9 cellular contexts compared by ENCODE assay signal in genomic region chr4:82044141-82044993, GRCh38.
DNase-seq lines count a peak whose midpoint lies in the region; ATAC-seq and TF ChIP-seq lines count a peak whose summit lies in the region.
"Had no signal": no experiment of that assay in that cellular context is flagged by ENCODE, and none has a peak within 500 bp of the region (broad histone marks: within the 10 kb centered on the region; RNA-seq: fewer than 3 reads in every experiment).

No MANE protein-coding gene starts in this region.

- DNase-seq in BE2C: peak; percentile 53
- DNase-seq in HL-60 (ENCODE audit: low read depth in 1 of 2, low spot score in 1 of 2): peak; percentile 3 to 25
- peak; percentile 2 for DNase-seq in RPMI7951 (ENCODE audit: low read depth)
- DNase-seq in dermis blood vessel endothelial cell: peak; percentile 1
- peak; percentile 42 to 67 (median 48) for DNase-seq in right lobe of liver
- peak; percentile 9 for DNase-seq in stromal cell of bone marrow (ENCODE audit: low read depth)
- no peak for DNase-seq in effector CD8-positive, alpha-beta T cell (lab: John Stamatoyannopoulos, UW)

- no peak for TF ChIP-seq POLR2A in right lobe of liver (IDR thresholded peaks at IDR 0.05)

- intact Hi-C loops in right lobe of liver (cut with DNase I): no loop called here

- 0% methylated on average over 21 of the region's 75 CpGs for WGBS in right lobe of liver (ENCODE audit: insufficient coverage, low coverage, low lambda C conversion rate, missing lambda C conversion rate)

- no peaks in the 10 kb centered on the region for H3K9me3 ChIP-seq in BE2C
- no peaks in the 10 kb centered on the region for H3K9me3 ChIP-seq in right lobe of liver

- H3K36me3 ChIP-seq in BE2C: no peaks in the 10 kb centered on the region
- H3K36me3 ChIP-seq in right lobe of liver: no peaks in the 10 kb centered on the region

- ATAC-seq in right lobe of liver: peak; percentile 71 to 83 (median 80)
- no peak for ATAC-seq in GM18873 (IDR thresholded peaks at IDR 0.05; ENCODE audit: low FRiP score, unreplicated experiment)
- ATAC-seq: HCT116 had no signal

- H3K4me3 ChIP-seq in BE2C (ENCODE audit: low read depth, low read length) (no peak overlapping the region), HL-60 (replicated peaks; ENCODE audit: insufficient read depth, low read length) (peak overlapping the region; percentile 22; the same call in 1 of the 2 replicates), right lobe of liver (peak overlapping the region; percentile 22 to 49 (median 29))

- H3K27ac ChIP-seq in HL-60 (replicated peaks) (no peak overlapping the region), right lobe of liver (no peak overlapping the region)

- H3K4me1 ChIP-seq in BE2C: no peaks in the 10 kb centered on the region
- H3K4me1 ChIP-seq in right lobe of liver: peaks cover 0 to 7% (median 0%) of the 10 kb centered on the region in 4 donors

- H3K27me3 ChIP-seq in BE2C (peaks cover 46% of the 10 kb centered on the region), HL-60 (ENCODE audit: insufficient read depth, poor library complexity, severe bottlenecking) (peaks cover 38% of the 10 kb centered on the region), right lobe of liver (no peaks in the 10 kb centered on the region)

- no peak for TF ChIP-seq CTCF in BE2C (IDR thresholded peaks at IDR 0.05; ENCODE audit: low read depth, low read length)
- no peak for TF ChIP-seq CTCF in HL-60 (IDR thresholded peaks at IDR 0.05; ENCODE audit: insufficient read depth, low read length)
- TF ChIP-seq CTCF in right lobe of liver (IDR thresholded peaks at IDR 0.05): no peak
